Comparison of ENCODE assay signal across 9 cellular contexts in genomic region chr19:49475191-49475932, GRCh38. TPM values are rescaled to one million over a fixed set of nuclear protein-coding genes. Genes with fewer than 3 reads are reported as not detected.
DNase-seq lines count a peak whose midpoint lies in the region; ATAC-seq and TF ChIP-seq lines count a peak whose summit lies in the region.
"Had no signal": no experiment of that assay in that cellular context is flagged by ENCODE, and none has a peak within 500 bp of the region (broad histone marks: within the 10 kb centered on the region; RNA-seq: fewer than 3 reads in every experiment).

No MANE protein-coding gene starts in this region.

- H3K36me3 ChIP-seq in thymus (ENCODE audit: control insufficient read depth, insufficient read depth) (peaks cover 11% of the 10 kb centered on the region), PC-3 (ENCODE audit: low read depth, low read length) (no peaks in the 10 kb centered on the region)

- no peaks in the 10 kb centered on the region for H3K9me2 ChIP-seq in PC-3 (replicated peaks; ENCODE audit: low read length)

- ATAC-seq in GM19397 (IDR thresholded peaks at IDR 0.05; ENCODE audit: unreplicated experiment) (no peak), GM19463 (IDR thresholded peaks at IDR 0.05; ENCODE audit: unreplicated experiment) (no peak), PC-3 (no peak)

- peak overlapping the region; percentile 99 for H3K27ac ChIP-seq in thymus (ENCODE audit: low read depth)
- H3K27ac ChIP-seq in PC-3 (ENCODE audit: low read length), result no peak overlapping the region

- CTCF ChIA-PET in activated CD4-positive, alpha-beta memory T cell treated with anti-CD3 and anti-CD28 coated beads for 36 hours (lab: Charles Lee), result interaction anchor here (0.5 to 2.3 kb wide), 23 partner anchors 10 to 1122 kb away, joined by 3 to 29 read pairs (median 4); partner anchors contain the start of genes ALDH16A1, PIH1D1, RCN3 and RPL13A
- CTCF ChIA-PET in PC-3 (lab: Charles Lee), result interaction anchor here (0.6 kb wide), 1 partner anchor 84 kb away, joined by 4 read pairs; no protein-coding TSS in a partner anchor

- peak overlapping the region; percentile 92 for H3K27ac Mint-ChIP-seq in activated T-cell treated with anti-CD3 and anti-CD28 coated beads, Interleukin-2, amount 50 U/mL, for 24 hours
- H3K27ac Mint-ChIP-seq in activated CD4-positive, alpha-beta memory T cell treated with anti-CD3 and anti-CD28 coated beads for 36 hours, result peak overlapping the region; percentile 92
- peak overlapping the region; percentile 85 to 98 (median 97) for H3K27ac Mint-ChIP-seq in immature natural killer cell
- H3K27ac Mint-ChIP-seq: type B pancreatic cell had no signal

- H3K27me3 ChIP-seq in thymus (ENCODE audit: control insufficient read depth, insufficient read depth) (no peaks in the 10 kb centered on the region), PC-3 (ENCODE audit: low read length) (no peaks in the 10 kb centered on the region)

- no peak for TF ChIP-seq CTCF in PC-3 (conservative IDR thresholded peaks at IDR 0.05; ENCODE audit: low read depth, low read length)

- peak overlapping the region; percentile 81 for H3K4me3 Mint-ChIP-seq in activated T-cell treated with anti-CD3 and anti-CD28 coated beads, Interleukin-2, amount 50 U/mL, for 24 hours
- H3K4me3 Mint-ChIP-seq in activated CD4-positive, alpha-beta memory T cell treated with anti-CD3 and anti-CD28 coated beads for 36 hours, result peak overlapping the region; percentile 88
- H3K4me3 Mint-ChIP-seq in immature natural killer cell, result peak overlapping the region; percentile 84 to 95 (median 91)

- H2AFZ ChIP-seq in PC-3 (ENCODE audit: low read length), result no peak overlapping the region

- no TSS peak for BruUV-seq in PC-3 (replicated peaks; lab: Mats Ljungman, UMichigan)

- peak; percentile 48 for DNase-seq in activated T-cell treated with anti-CD3 and anti-CD28 coated beads, Interleukin-2, amount 50 U/mL, for 24 hours
- DNase-seq in activated T-cell treated with anti-CD3 and anti-CD28 coated beads, Interleukin-2, amount 50 U/mL, for 1 hour, result no peak
- DNase-seq in activated CD4-positive, alpha-beta memory T cell treated with anti-CD3 and anti-CD28 coated beads for 36 hours, result peak; percentile 48
- no peak for DNase-seq in immature natural killer cell
- DNase-seq in PC-3, result no peak

- no peak overlapping the region for H3K9ac ChIP-seq in PC-3 (ENCODE audit: low read length)

- 71% methylated on average over 16 of the region's 16 CpGs for WGBS in thymus

- no peaks in the 10 kb centered on the region for H3K9me3 ChIP-seq in thymus (ENCODE audit: control insufficient read depth)
- no peaks in the 10 kb centered on the region for H3K9me3 ChIP-seq in PC-3 (ENCODE audit: low read length)

- no peaks in the 10 kb centered on the region for H3F3A ChIP-seq in PC-3 (ENCODE audit: low read length, unreplicated experiment)

- intact Hi-C loops in activated CD4-positive, alpha-beta memory T cell treated with anti-CD3 and anti-CD28 coated beads for 36 hours (cut with micrococcal nuclease), result loop anchor here (10.0 kb wide), 2 partner anchors 211 to 251 kb away; no protein-coding TSS in a partner anchor
- intact Hi-C loops in PC-3 (cut with micrococcal nuclease), result no loop called here

- H3K9me3 Mint-ChIP-seq in activated T-cell treated with anti-CD3 and anti-CD28 coated beads, Interleukin-2, amount 50 U/mL, for 24 hours, result no peaks in the 10 kb centered on the region
- no peaks in the 10 kb centered on the region for H3K9me3 Mint-ChIP-seq in activated CD4-positive, alpha-beta memory T cell treated with anti-CD3 and anti-CD28 coated beads for 36 hours
- no peaks in the 10 kb centered on the region for H3K9me3 Mint-ChIP-seq in immature natural killer cell
- H3K9me3 Mint-ChIP-seq: type B pancreatic cell had no signal

- H3K27me3 Mint-ChIP-seq in activated T-cell treated with anti-CD3 and anti-CD28 coated beads, Interleukin-2, amount 50 U/mL, for 24 hours, result no peaks in the 10 kb centered on the region
- H3K27me3 Mint-ChIP-seq in activated CD4-positive, alpha-beta memory T cell treated with anti-CD3 and anti-CD28 coated beads for 36 hours, result no peaks in the 10 kb centered on the region
- H3K27me3 Mint-ChIP-seq in immature natural killer cell (ENCODE audit: low read depth in 3 of 3), result peaks cover 5 to 10% (median 5%) of the 10 kb centered on the region in 3 donors

- H3K79me2 ChIP-seq in PC-3 (ENCODE audit: low read length), result no peaks in the 10 kb centered on the region

- H3K4me3 ChIP-seq in thymus (ENCODE audit: low read length) (peak overlapping the region; percentile 88), PC-3 (ENCODE audit: low read length) (no peak overlapping the region)

- H3K4me1 Mint-ChIP-seq in activated T-cell treated with anti-CD3 and anti-CD28 coated beads, Interleukin-2, amount 50 U/mL, for 24 hours (ENCODE audit: low read depth), result peaks cover 54% of the 10 kb centered on the region
- H3K4me1 Mint-ChIP-seq in activated CD4-positive, alpha-beta memory T cell treated with anti-CD3 and anti-CD28 coated beads for 36 hours (ENCODE audit: low read depth), result peaks cover 45% of the 10 kb centered on the region
- H3K4me1 Mint-ChIP-seq in immature natural killer cell, result peaks cover 48 to 52% of the 10 kb centered on the region in 2 donors

- H3K4me2 ChIP-seq in PC-3 (ENCODE audit: low read length), result no peak overlapping the region

- no peaks in the 10 kb centered on the region for H4K20me1 ChIP-seq in PC-3 (ENCODE audit: low read length)

- H3K4me1 ChIP-seq in thymus (ENCODE audit: control insufficient read depth, insufficient read depth, low read length), result peaks cover 23% of the 10 kb centered on the region
- no peaks in the 10 kb centered on the region for H3K4me1 ChIP-seq in PC-3 (ENCODE audit: insufficient read depth, low read length)

- POLR2A ChIA-PET in activated CD4-positive, alpha-beta memory T cell treated with anti-CD3 and anti-CD28 coated beads for 36 hours (lab: Charles Lee), result interaction anchor here (0.8 to 1.7 kb wide), 5 partner anchors 9 to 22 kb away, joined by 3 to 15 read pairs (median 5); partner anchors contain the start of genes ALDH16A1, RPL13A and RPS11
- POLR2A ChIA-PET in PC-3 (lab: Charles Lee; ENCODE audit: unreplicated experiment), result no interaction called here

- H3K36me3 Mint-ChIP-seq in activated T-cell treated with anti-CD3 and anti-CD28 coated beads, Interleukin-2, amount 50 U/mL, for 24 hours (ENCODE audit: low read depth), result peaks cover 43% of the 10 kb centered on the region
- H3K36me3 Mint-ChIP-seq in activated CD4-positive, alpha-beta memory T cell treated with anti-CD3 and anti-CD28 coated beads for 36 hours, result peaks cover 16% of the 10 kb centered on the region
- H3K36me3 Mint-ChIP-seq in immature natural killer cell, result peaks cover 0 to 2% (median 0%) of the 10 kb centered on the region in 3 donors
- H3K36me3 Mint-ChIP-seq: type B pancreatic cell had no signal

RNA-seq across cellular contexts. Expression of gene FLT3LG, which starts 1.3 kb away (rescaled TPM):
- total RNA-seq in activated CD4-positive, alpha-beta memory T cell treated with anti-CD3 and anti-CD28 coated beads for 36 hours, result 10 to 100 TPM; 50.1 to 51.0 TPM
- polyA plus RNA-seq in immature natural killer cell (10 to 100 TPM; 22.6 to 36.6 (median 28.3) TPM), thymus (32.1 TPM)
- 0.18 and 2.8 TPM in 2 replicates for total RNA-seq in PC-3 (2014; rRNA removed)

RNA-seq across cellular contexts. Expression of gene RPL13A, which starts 12.0 kb away (rescaled TPM):
- total RNA-seq in activated CD4-positive, alpha-beta memory T cell treated with anti-CD3 and anti-CD28 coated beads for 36 hours, result 1,000 to 10,000 TPM; 4,276 to 4,379 TPM
- polyA plus RNA-seq in immature natural killer cell (1,000 to 10,000 TPM in 2 of 3 donors, 100 to 1,000 TPM in 1; 840 to 2,055 (median 1,247) TPM), thymus (4,231 TPM)
- total RNA-seq in PC-3 (2014; rRNA removed), result 3,023 and 3,169 TPM in 2 replicates

RNA-seq across cellular contexts. Expression of gene RPS11, which starts 20.9 kb away (rescaled TPM):
- 1,000 to 10,000 TPM; 3,093 to 3,130 TPM for total RNA-seq in activated CD4-positive, alpha-beta memory T cell treated with anti-CD3 and anti-CD28 coated beads for 36 hours
- polyA plus RNA-seq in immature natural killer cell (1,000 to 10,000 TPM; 1,178 to 2,153 (median 1,290) TPM), thymus (4,965 TPM)
- total RNA-seq in PC-3 (2014; rRNA removed), result 3,913 and 5,174 TPM in 2 replicates

RNA-seq across cellular contexts. Expression of gene ALDH16A1, which starts 22.3 kb away (rescaled TPM):
- total RNA-seq in activated CD4-positive, alpha-beta memory T cell treated with anti-CD3 and anti-CD28 coated beads for 36 hours, result 10 to 100 TPM; 43.7 to 44.2 TPM
- polyA plus RNA-seq in immature natural killer cell (10 to 100 TPM; 37.2 to 57.0 (median 42.4) TPM), thymus (51.6 TPM)
- total RNA-seq in PC-3 (2014; rRNA removed), result not detected in 2 replicates

RNA-seq across cellular contexts. Expression of gene PIH1D1, which starts 23.7 kb away (rescaled TPM):
- total RNA-seq in activated CD4-positive, alpha-beta memory T cell treated with anti-CD3 and anti-CD28 coated beads for 36 hours, result 100 to 1,000 TPM; 117 to 129 TPM
- polyA plus RNA-seq in immature natural killer cell (10 to 100 TPM; 91.4 to 97.6 (median 93.3) TPM), thymus (130 TPM)
- total RNA-seq in PC-3 (2014; rRNA removed), result 171 and 200 TPM in 2 replicates

Comparison
In these comparisons a context has a peak if more than half of its experiments do, and no peak if none do; other contexts are left out.
1. DNase-seq: peak in activated T-cell treated with anti-CD3 and anti-CD28 coated beads, Interleukin-2, amount 50 U/mL, for 24 hours (single experiment) and activated CD4-positive, alpha-beta memory T cell treated with anti-CD3 and anti-CD28 coated beads for 36 hours (single experiment); none in activated T-cell treated with anti-CD3 and anti-CD28 coated beads, Interleukin-2, amount 50 U/mL, for 1 hour (single experiment), immature natural killer cell (0 of 3) and PC-3 (single experiment).
2. RNA of gene FLT3LG, which starts 1.3 kb away (total RNA-seq): 50.1 to 51.0 TPM in activated CD4-positive, alpha-beta memory T cell treated with anti-CD3 and anti-CD28 coated beads for 36 hours; 0.18 to 2.8 TPM in PC-3; every median in the first group is over 10 times any median in the second.
3. Peak in every context shown above with its lines, with median percentiles within 50 percentile points of each other: H3K27ac Mint-ChIP-seq and H3K4me3 Mint-ChIP-seq.